Comparison of ENCODE assay signal across 6 cellular contexts in genomic region chr5:71577839-71578238, GRCh38. TPM values are rescaled to one million over a fixed set of nuclear protein-coding genes. Genes with fewer than 3 reads are reported as not detected.
DNase-seq lines count a peak whose midpoint lies in the region; TF ChIP-seq lines count a peak whose summit lies in the region.
"Not testable (repeated sequence)": the region's sequence is repeated elsewhere in the genome, so short reads cannot be mapped to it uniquely, and the experiment has no call there.

No MANE protein-coding gene starts in this region.

- H3K4me3 Mint-ChIP-seq in Caco-2 (ENCODE audit: unreplicated experiment); osteocyte (ENCODE audit: unreplicated experiment): not testable (repeated sequence)
- peak overlapping the region; percentile 67 for H3K4me3 Mint-ChIP-seq in endothelial cell (ENCODE audit: unreplicated experiment)

- DNase-seq in Caco-2 (peak; percentile 57), PC-9 (peak; percentile 41 to 72), osteocyte (ENCODE audit: extremely low spot score, unreplicated experiment) (peak; percentile 40), ureter (ENCODE audit: low spot score) (peak; percentile 49)
- DNase-seq in endothelial cell (ENCODE audit: low spot score): not testable (repeated sequence)

- H3F3A ChIP-seq in PC-9 (ENCODE audit: insufficient read depth, low read depth): not testable (repeated sequence)

- not testable (repeated sequence) for H3K4me1 ChIP-seq in Caco-2; HEK293 (ENCODE audit: control insufficient read depth, insufficient read depth, low read length)
- peaks cover 14% of the 10 kb centered on the region for H3K4me1 ChIP-seq in PC-9 (replicated peaks; ENCODE audit: insufficient read depth)

- H3K36me3 Mint-ChIP-seq in Caco-2 (ENCODE audit: insufficient read depth, unreplicated experiment) (peaks cover 26% of the 10 kb centered on the region), endothelial cell (ENCODE audit: low read depth, unreplicated experiment) (peaks cover 26% of the 10 kb centered on the region), osteocyte (ENCODE audit: unreplicated experiment) (peaks cover 14% of the 10 kb centered on the region)

- intact Hi-C loops in Caco-2 (cut with micrococcal nuclease; ENCODE audit: unreplicated experiment); PC-9 (cut with micrococcal nuclease; ENCODE audit: unreplicated experiment): not testable (repeated sequence)

- H3K36me3 ChIP-seq in Caco-2 (ENCODE audit: control insufficient read depth, insufficient read depth, low read length); HEK293 (ENCODE audit: control insufficient read depth in 2 of 2, insufficient read depth in 1 of 2, low read length in 2 of 2); PC-9 (ENCODE audit: low read depth): not testable (repeated sequence)

- not testable (repeated sequence) for H3K27ac ChIP-seq in HEK293 (ENCODE audit: extremely low read depth, low read depth, low read length); PC-9

- BruUV-seq in Caco-2 (replicated peaks; lab: Mats Ljungman, UMichigan); PC-9 (replicated peaks; lab: Mats Ljungman, UMichigan): not testable (repeated sequence)

- POLR2A ChIA-PET in Caco-2 (lab: Charles Lee); HEK293 (lab: Yijun Ruan, JAX): not testable (repeated sequence)
- POLR2A ChIA-PET in PC-9 (lab: Charles Lee; ENCODE audit: unreplicated experiment): interaction anchor here (0.8 kb wide), 1 partner anchor 9 kb away, joined by 3 read pairs; the partner anchor contains the start of gene MCCC2

- not testable (repeated sequence) for H3K4me3 ChIP-seq in Caco-2 (ENCODE audit: low read depth, low read length); HEK293 (ENCODE audit: low read depth, low read length); PC-9

- H3K4me2 ChIP-seq in PC-9: not testable (repeated sequence)

- H3K9me3 ChIP-seq in Caco-2: peaks cover 13% of the 10 kb centered on the region
- H3K9me3 ChIP-seq in HEK293 (ENCODE audit: control insufficient read depth, insufficient read depth, low read depth, low read length); PC-9 (ENCODE audit: insufficient read depth, low read depth): not testable (repeated sequence)

- peaks cover 19% of the 10 kb centered on the region for H3K9me3 Mint-ChIP-seq in Caco-2 (ENCODE audit: unreplicated experiment)
- H3K9me3 Mint-ChIP-seq in endothelial cell (ENCODE audit: unreplicated experiment); osteocyte (ENCODE audit: unreplicated experiment): not testable (repeated sequence)

- H3K27ac Mint-ChIP-seq in Caco-2 (ENCODE audit: unreplicated experiment); endothelial cell (ENCODE audit: unreplicated experiment); osteocyte (ENCODE audit: unreplicated experiment): not testable (repeated sequence)

- CTCF ChIA-PET in Caco-2 (lab: Charles Lee); HEK293 (lab: Yijun Ruan, JAX); PC-9 (lab: Charles Lee): not testable (repeated sequence)

- TF ChIP-seq CTCF in Caco-2 (IDR thresholded peaks at IDR 0.05; ENCODE audit: insufficient read depth in 1 of 2, low read depth in 1 of 2, low read length in 1 of 2, severe bottlenecking in 1 of 2, unreplicated experiment in 1 of 2); HEK293 (tag by site-specific recombination; IDR thresholded peaks at IDR 0.05); PC-9 (conservative IDR thresholded peaks at IDR 0.05); endothelial cell (IDR thresholded peaks at IDR 0.05; ENCODE audit: unreplicated experiment); osteocyte (IDR thresholded peaks at IDR 0.05): not testable (repeated sequence)

- H3K27me3 Mint-ChIP-seq in Caco-2 (ENCODE audit: insufficient read depth, unreplicated experiment); endothelial cell (ENCODE audit: unreplicated experiment); osteocyte (ENCODE audit: unreplicated experiment): not testable (repeated sequence)

- H3K27me3 ChIP-seq in Caco-2 (replicated peaks; ENCODE audit: control insufficient read depth, insufficient read depth, low read length); PC-9 (ENCODE audit: insufficient read depth, low read depth): not testable (repeated sequence)

- H3K4me1 Mint-ChIP-seq in Caco-2 (ENCODE audit: low read depth, unreplicated experiment): peaks cover 13% of the 10 kb centered on the region
- H3K4me1 Mint-ChIP-seq in endothelial cell (ENCODE audit: unreplicated experiment); osteocyte (ENCODE audit: unreplicated experiment): not testable (repeated sequence)

- not testable (repeated sequence) for H3K9me2 ChIP-seq in PC-9 (ENCODE audit: insufficient read depth)

- not testable (repeated sequence) for H4K20me1 ChIP-seq in PC-9 (ENCODE audit: insufficient read depth)

- not testable (repeated sequence) for H3K79me2 ChIP-seq in PC-9 (ENCODE audit: low read depth)

- not testable (repeated sequence) for H2AFZ ChIP-seq in PC-9

TF ChIP-seq in HEK293, 187 proteins besides CTCF, POLR2A, EP300 and RAD21:
- TF ChIP-seq ZNF544 (tag by site-specific recombination; IDR thresholded peaks at IDR 0.05): peak; percentile 98
TF ChIP-seq in HEK293: peak in this region for 1; not testable (repeated sequence) for 186.

RNA-seq across cellular contexts. Expression of gene MCCC2, which starts 9.3 kb away (rescaled TPM):
- total RNA-seq in Caco-2 (2022) (113 and 124 TPM in 2 replicates), PC-9 (2021) (77.3 and 87.0 TPM in 2 replicates), endothelial cell (ENCODE audit: unreplicated experiment) (38.3 TPM), osteocyte (25.4 and 30.5 TPM in 2 replicates), ureter (126 TPM)
